In the genomic region with DNA sequence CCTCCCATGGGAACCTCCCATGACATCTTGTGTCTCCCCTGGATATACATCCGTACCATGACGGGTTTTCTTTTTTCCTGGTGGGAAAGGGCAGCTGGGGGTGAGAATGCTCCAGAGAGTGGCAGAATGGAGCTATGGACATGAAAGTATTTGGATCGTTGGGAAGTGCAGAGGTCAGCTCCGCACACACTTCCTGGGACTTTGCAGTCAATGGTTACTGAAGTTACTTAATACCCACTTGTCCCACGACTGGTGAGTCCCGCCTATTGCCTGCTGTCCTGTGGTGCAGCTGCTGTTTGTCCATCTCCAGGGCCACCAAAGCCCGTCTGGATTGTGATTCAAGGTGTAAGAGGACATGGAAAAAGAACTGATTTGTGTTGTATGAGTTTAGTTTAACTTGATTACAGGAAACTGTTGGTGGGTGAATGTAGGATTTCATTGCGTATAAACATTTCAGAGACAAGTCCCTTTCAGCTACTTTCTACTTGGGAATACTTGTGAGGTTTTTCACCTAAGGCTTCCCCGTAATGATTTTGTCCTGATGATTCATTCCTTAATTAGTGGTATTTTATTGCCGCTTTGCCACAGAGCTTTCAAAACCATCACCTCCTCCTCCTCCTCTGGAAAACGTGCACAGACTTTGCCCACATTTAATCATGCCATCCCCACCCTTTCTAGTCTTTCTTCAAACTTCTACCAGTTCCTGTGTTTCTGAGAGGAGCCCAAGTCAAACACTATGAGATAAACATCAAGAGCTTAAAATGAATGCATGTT, we compare ENCODE assay signal across 1 cellular context.
TF ChIP-seq lines count a peak whose summit lies in the region.

No MANE protein-coding gene starts in this region.

TF ChIP-seq in HepG2, 621 proteins besides CTCF, POLR2A, EP300 and RAD21 (continued from another document and continues in another):
- no peak for TF ChIP-seq SOX6 (IDR thresholded peaks at IDR 0.05)
- peak; percentile 32; the same call in 1 of the 2 replicates for TF ChIP-seq SOX6 (CRISPR knock-in tag; IDR thresholded peaks at IDR 0.05)
- no peak for TF ChIP-seq ZBTB44 (CRISPR knock-in tag; IDR thresholded peaks at IDR 0.05)
- no peak for TF ChIP-seq NFKB2 (CRISPR knock-in tag; IDR thresholded peaks at IDR 0.05; ENCODE audit: borderline replicate concordance)
- TF ChIP-seq PHB2 (IDR thresholded peaks at IDR 0.05; ENCODE audit: partially characterized antibody), result no peak
- TF ChIP-seq CBX2 (IDR thresholded peaks at IDR 0.05; ENCODE audit: low read depth, low read length), result no peak
- TF ChIP-seq CBX2 (CRISPR knock-in tag; IDR thresholded peaks at IDR 0.05; ENCODE audit: low read depth), result 0 out of 2 replicates have a peak, but pooled peaks have one; percentile 36
- no peak for TF ChIP-seq SP4 (CRISPR knock-in tag; IDR thresholded peaks at IDR 0.05)
- TF ChIP-seq ZNF703 (CRISPR knock-in tag; IDR thresholded peaks at IDR 0.05; ENCODE audit: borderline replicate concordance), result no peak
- TF ChIP-seq, protein P1, sequence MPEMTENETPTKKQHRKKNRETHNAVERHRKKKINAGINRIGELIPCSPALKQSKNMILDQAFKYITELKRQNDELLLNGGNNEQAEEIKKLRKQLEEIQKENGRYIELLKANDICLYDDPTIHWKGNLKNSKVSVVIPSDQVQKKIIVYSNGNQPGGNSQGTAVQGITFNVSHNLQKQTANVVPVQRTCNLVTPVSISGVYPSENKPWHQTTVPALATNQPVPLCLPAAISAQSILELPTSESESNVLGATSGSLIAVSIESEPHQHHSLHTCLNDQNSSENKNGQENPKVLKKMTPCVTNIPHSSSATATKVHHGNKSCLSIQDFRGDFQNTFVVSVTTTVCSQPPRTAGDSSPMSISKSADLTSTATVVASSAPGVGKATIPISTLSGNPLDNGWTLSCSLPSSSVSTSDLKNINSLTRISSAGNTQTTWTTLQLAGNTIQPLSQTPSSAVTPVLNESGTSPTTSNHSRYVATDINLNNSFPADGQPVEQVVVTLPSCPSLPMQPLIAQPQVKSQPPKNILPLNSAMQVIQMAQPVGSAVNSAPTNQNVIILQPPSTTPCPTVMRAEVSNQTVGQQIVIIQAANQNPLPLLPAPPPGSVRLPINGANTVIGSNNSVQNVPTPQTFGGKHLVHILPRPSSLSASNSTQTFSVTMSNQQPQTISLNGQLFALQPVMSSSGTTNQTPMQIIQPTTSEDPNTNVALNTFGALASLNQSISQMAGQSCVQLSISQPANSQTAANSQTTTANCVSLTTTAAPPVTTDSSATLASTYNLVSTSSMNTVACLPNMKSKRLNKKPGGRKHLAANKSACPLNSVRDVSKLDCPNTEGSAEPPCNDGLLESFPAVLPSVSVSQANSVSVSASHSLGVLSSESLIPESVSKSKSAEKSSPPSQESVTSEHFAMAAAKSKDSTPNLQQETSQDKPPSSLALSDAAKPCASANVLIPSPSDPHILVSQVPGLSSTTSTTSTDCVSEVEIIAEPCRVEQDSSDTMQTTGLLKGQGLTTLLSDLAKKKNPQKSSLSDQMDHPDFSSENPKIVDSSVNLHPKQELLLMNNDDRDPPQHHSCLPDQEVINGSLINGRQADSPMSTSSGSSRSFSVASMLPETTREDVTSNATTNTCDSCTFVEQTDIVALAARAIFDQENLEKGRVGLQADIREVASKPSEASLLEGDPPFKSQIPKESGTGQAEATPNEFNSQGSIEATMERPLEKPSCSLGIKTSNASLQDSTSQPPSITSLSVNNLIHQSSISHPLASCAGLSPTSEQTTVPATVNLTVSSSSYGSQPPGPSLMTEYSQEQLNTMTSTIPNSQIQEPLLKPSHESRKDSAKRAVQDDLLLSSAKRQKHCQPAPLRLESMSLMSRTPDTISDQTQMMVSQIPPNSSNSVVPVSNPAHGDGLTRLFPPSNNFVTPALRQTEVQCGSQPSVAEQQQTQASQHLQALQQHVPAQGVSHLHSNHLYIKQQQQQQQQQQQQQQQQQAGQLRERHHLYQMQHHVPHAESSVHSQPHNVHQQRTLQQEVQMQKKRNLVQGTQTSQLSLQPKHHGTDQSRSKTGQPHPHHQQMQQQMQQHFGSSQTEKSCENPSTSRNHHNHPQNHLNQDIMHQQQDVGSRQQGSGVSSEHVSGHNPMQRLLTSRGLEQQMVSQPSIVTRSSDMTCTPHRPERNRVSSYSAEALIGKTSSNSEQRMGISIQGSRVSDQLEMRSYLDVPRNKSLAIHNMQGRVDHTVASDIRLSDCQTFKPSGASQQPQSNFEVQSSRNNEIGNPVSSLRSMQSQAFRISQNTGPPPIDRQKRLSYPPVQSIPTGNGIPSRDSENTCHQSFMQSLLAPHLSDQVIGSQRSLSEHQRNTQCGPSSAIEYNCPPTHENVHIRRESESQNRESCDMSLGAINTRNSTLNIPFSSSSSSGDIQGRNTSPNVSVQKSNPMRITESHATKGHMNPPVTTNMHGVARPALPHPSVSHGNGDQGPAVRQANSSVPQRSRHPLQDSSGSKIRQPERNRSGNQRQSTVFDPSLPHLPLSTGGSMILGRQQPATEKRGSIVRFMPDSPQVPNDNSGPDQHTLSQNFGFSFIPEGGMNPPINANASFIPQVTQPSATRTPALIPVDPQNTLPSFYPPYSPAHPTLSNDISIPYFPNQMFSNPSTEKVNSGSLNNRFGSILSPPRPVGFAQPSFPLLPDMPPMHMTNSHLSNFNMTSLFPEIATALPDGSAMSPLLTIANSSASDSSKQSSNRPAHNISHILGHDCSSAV (CRISPR knock-in tag; IDR thresholded peaks at IDR 0.05; ENCODE audit: borderline replicate concordance), result no peak
- peak; percentile 73 for TF ChIP-seq HDAC1 (CRISPR knock-in tag; IDR thresholded peaks at IDR 0.05)
- no peak for TF ChIP-seq MXD3 (CRISPR knock-in tag; IDR thresholded peaks at IDR 0.05)
- no peak for TF ChIP-seq CENPT (CRISPR knock-in tag; IDR thresholded peaks at IDR 0.05; ENCODE audit: low read depth)
- TF ChIP-seq ZNF317 (CRISPR knock-in tag; IDR thresholded peaks at IDR 0.05), result no peak
- no peak for TF ChIP-seq KLF9 (CRISPR knock-in tag; IDR thresholded peaks at IDR 0.05; ENCODE audit: low read depth)
- no peak for TF ChIP-seq ZFP90 (CRISPR knock-in tag; IDR thresholded peaks at IDR 0.05; ENCODE audit: borderline replicate concordance)
- no peak for TF ChIP-seq ZNF816 (CRISPR knock-in tag; IDR thresholded peaks at IDR 0.05; ENCODE audit: borderline replicate concordance)
- TF ChIP-seq, protein P2, sequence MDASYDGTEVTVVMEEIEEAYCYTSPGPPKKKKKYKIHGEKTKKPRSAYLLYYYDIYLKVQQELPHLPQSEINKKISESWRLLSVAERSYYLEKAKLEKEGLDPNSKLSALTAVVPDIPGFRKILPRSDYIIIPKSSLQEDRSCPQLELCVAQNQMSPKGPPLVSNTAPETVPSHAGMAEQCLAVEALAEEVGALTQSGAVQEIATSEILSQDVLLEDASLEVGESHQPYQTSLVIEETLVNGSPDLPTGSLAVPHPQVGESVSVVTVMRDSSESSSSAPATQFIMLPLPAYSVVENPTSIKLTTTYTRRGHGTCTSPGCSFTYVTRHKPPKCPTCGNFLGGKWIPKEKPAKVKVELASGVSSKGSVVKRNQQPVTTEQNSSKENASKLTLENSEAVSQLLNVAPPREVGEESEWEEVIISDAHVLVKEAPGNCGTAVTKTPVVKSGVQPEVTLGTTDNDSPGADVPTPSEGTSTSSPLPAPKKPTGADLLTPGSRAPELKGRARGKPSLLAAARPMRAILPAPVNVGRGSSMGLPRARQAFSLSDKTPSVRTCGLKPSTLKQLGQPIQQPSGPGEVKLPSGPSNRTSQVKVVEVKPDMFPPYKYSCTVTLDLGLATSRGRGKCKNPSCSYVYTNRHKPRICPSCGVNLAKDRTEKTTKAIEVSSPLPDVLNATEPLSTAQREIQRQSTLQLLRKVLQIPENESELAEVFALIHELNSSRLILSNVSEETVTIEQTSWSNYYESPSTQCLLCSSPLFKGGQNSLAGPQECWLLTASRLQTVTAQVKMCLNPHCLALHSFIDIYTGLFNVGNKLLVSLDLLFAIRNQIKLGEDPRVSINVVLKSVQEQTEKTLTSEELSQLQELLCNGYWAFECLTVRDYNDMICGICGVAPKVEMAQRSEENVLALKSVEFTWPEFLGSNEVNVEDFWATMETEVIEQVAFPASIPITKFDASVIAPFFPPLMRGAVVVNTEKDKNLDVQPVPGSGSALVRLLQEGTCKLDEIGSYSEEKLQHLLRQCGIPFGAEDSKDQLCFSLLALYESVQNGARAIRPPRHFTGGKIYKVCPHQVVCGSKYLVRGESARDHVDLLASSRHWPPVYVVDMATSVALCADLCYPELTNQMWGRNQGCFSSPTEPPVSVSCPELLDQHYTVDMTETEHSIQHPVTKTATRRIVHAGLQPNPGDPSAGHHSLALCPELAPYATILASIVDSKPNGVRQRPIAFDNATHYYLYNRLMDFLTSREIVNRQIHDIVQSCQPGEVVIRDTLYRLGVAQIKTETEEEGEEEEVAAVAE (CRISPR knock-in tag; IDR thresholded peaks at IDR 0.05; ENCODE audit: borderline replicate concordance), result no peak
- no peak for TF ChIP-seq ZNF646 (CRISPR knock-in tag; IDR thresholded peaks at IDR 0.05)
- TF ChIP-seq, protein P3, sequence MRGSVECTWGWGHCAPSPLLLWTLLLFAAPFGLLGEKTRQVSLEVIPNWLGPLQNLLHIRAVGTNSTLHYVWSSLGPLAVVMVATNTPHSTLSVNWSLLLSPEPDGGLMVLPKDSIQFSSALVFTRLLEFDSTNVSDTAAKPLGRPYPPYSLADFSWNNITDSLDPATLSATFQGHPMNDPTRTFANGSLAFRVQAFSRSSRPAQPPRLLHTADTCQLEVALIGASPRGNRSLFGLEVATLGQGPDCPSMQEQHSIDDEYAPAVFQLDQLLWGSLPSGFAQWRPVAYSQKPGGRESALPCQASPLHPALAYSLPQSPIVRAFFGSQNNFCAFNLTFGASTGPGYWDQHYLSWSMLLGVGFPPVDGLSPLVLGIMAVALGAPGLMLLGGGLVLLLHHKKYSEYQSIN (CRISPR knock-in tag; IDR thresholded peaks at IDR 0.05; ENCODE audit: borderline replicate concordance), result no peak
